ENCODE assay signal across 21 cellular contexts in the genomic region with DNA sequence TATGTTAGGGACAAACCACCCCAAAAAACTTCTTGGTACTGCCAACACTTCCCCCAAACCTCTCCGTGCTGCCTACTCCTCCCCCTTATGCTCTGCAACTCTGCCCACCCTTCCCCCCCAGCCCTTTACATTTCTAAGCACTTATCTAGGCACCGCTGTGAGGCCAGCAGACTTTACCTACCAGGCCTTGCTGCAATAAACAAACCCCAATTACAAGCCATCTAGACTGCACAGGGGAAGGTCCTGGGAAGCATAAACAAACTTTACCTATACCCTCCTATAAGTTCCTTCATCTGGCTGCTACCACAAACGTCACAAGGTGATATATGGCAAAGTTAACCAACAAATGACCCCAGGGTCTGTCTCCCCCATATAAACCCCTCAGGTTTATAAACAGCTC.
A peak's percentile ranks its signal among the peaks of the same experiment; 100 is the strongest.
DNase-seq lines count a peak whose midpoint lies in the region; ATAC-seq and TF ChIP-seq lines count a peak whose summit lies in the region.
"Had no signal": no experiment of that assay in that cellular context is flagged by ENCODE, and none has a peak within 500 bp of the region (broad histone marks: within the 10 kb centered on the region; RNA-seq: fewer than 3 reads in every experiment).

No MANE protein-coding gene starts in this region.

- H3K9me3 Mint-ChIP-seq in activated CD8-positive, alpha-beta T cell treated with anti-CD3 and anti-CD28 coated beads, Interleukin-2, amount 10 ng/mL, durations not matched to agents 7 days and 5 days (ENCODE audit: insufficient read depth): no peaks in the 10 kb centered on the region

- peak overlapping the region; percentile 3 for H3K4me3 ChIP-seq in NT2/D1 (ENCODE audit: insufficient read length, low read depth)
- H3K4me3 ChIP-seq in iPS DF 6.9 (ENCODE audit: low read length): no peak overlapping the region; the same call in 1 of the 2 replicates
- no peak overlapping the region for H3K4me3 ChIP-seq in mucosa of descending colon

- no CpG with 5 or more reads among the region's 3 CpGs for WGBS in iPS DF 6.9 (ENCODE audit: insufficient coverage, insufficient read length)

- H3K4me1 Mint-ChIP-seq in activated CD8-positive, alpha-beta T cell treated with anti-CD3 and anti-CD28 coated beads, Interleukin-2, amount 10 ng/mL, durations not matched to agents 7 days and 5 days (ENCODE audit: low read depth): no peaks in the 10 kb centered on the region

- peak overlapping the region; percentile 88 for H3K27ac ChIP-seq in iPS DF 6.9 (ENCODE audit: low read length)
- H3K27ac ChIP-seq: HL-60 had no signal

- intact Hi-C loops in mucosa of descending colon (cut with DNase I, micrococcal nuclease): no loop called here

- no peaks in the 10 kb centered on the region for H3K9me3 ChIP-seq in ES-I3 (ENCODE audit: control insufficient read depth, insufficient read depth, low read length)
- H3K9me3 ChIP-seq in NT2/D1 (ENCODE audit: insufficient read depth, low read length): no peaks in the 10 kb centered on the region
- H3K9me3 ChIP-seq in iPS DF 6.9 (ENCODE audit: control insufficient read depth, insufficient read depth, low read length): no peaks in the 10 kb centered on the region
- H3K9me3 ChIP-seq in mucosa of descending colon: no peaks in the 10 kb centered on the region

- no peaks in the 10 kb centered on the region for H3K36me3 Mint-ChIP-seq in activated CD8-positive, alpha-beta T cell treated with anti-CD3 and anti-CD28 coated beads, Interleukin-2, amount 10 ng/mL, durations not matched to agents 7 days and 5 days (ENCODE audit: low read depth)

- H3K36me3 ChIP-seq in ES-I3 (ENCODE audit: insufficient read depth, low read length): peaks cover 8% of the 10 kb centered on the region; the same call in 1 of the 2 replicates
- H3K36me3 ChIP-seq in NT2/D1 (ENCODE audit: insufficient read depth, insufficient read length, low read length): peaks cover 8% of the 10 kb centered on the region
- no peaks in the 10 kb centered on the region; the same call in 1 of the 2 replicates for H3K36me3 ChIP-seq in iPS DF 6.9 (ENCODE audit: control insufficient read depth, insufficient read depth, low read length)
- H3K36me3 ChIP-seq in mucosa of descending colon (ENCODE audit: low read depth): no peaks in the 10 kb centered on the region

- POLR2A ChIA-PET in activated CD8-positive, alpha-beta T cell treated with anti-CD3 and anti-CD28 coated beads, Interleukin-2, amount 10 ng/mL, durations not matched to agents 7 days and 5 days (lab: Charles Lee): no interaction called here

- no peaks in the 10 kb centered on the region for H3K27me3 Mint-ChIP-seq in activated CD8-positive, alpha-beta T cell treated with anti-CD3 and anti-CD28 coated beads, Interleukin-2, amount 10 ng/mL, durations not matched to agents 7 days and 5 days (ENCODE audit: low read depth)

- H3K4me1 ChIP-seq in ES-I3 (ENCODE audit: insufficient read depth, low read length): peaks cover 42% of the 10 kb centered on the region
- H3K4me1 ChIP-seq in NT2/D1 (ENCODE audit: insufficient read depth, insufficient read length): peaks cover 5% of the 10 kb centered on the region
- peaks cover 6% of the 10 kb centered on the region for H3K4me1 ChIP-seq in iPS DF 6.9 (ENCODE audit: control insufficient read depth, insufficient read depth, low read length)
- no peaks in the 10 kb centered on the region for H3K4me1 ChIP-seq in mucosa of descending colon (ENCODE audit: low read depth)

- DNase-seq in NT2/D1 (ENCODE audit: low read depth, low spot score): peak; percentile 76
- peak; percentile 68 for DNase-seq in iPS DF 6.9 (ENCODE audit: low read depth, low spot score)
- DNase-seq in left kidney (ENCODE audit: low read depth, low spot score): peak; percentile 5
- DNase-seq in NCI-H2171 treated with DMSO at 0.1 percent for 48 hours (lab: John Stamatoyannopoulos, UW): no peak
- DNase-seq in activated CD8-positive, alpha-beta T cell treated with anti-CD3 and anti-CD28 coated beads, Interleukin-2, amount 10 ng/mL, durations not matched to agents 7 days and 5 days: no peak
- no peak for DNase-seq in mucosa of descending colon
- DNase-seq: 8988T; DND-41; GDM1; GOT3; MM.1S; NCI-H1092; NCI-H1436 treated with DMSO at 0.1 percent for 48 hours; NCI-H2029; NCI-H446 treated with DMSO at 0.1 percent for 48 hours; NCI-H69; NK-92 treated with Interleukin-12 subunit alpha and Interleukin-12 subunit beta, amount 100 ng/mL, for 24 hours; Right ventricle myocardium superior had no signal

- H3K27ac Mint-ChIP-seq in activated CD8-positive, alpha-beta T cell treated with anti-CD3 and anti-CD28 coated beads, Interleukin-2, amount 10 ng/mL, durations not matched to agents 7 days and 5 days: no peak overlapping the region

- ATAC-seq in activated CD8-positive, alpha-beta T cell treated with anti-CD3 and anti-CD28 coated beads, Interleukin-2, amount 10 ng/mL, durations not matched to agents 7 days and 5 days: no peak
- ATAC-seq in GM18873 (IDR thresholded peaks at IDR 0.05; ENCODE audit: low FRiP score, unreplicated experiment) (no peak), mucosa of descending colon (no peak)

- H3K27me3 ChIP-seq in NT2/D1 (ENCODE audit: insufficient read depth, insufficient read length) (no peaks in the 10 kb centered on the region), iPS DF 6.9 (ENCODE audit: control insufficient read depth, insufficient read depth, low read length) (no peaks in the 10 kb centered on the region)

- CTCF ChIA-PET in activated CD8-positive, alpha-beta T cell treated with anti-CD3 and anti-CD28 coated beads, Interleukin-2, amount 10 ng/mL, durations not matched to agents 7 days and 5 days (lab: Charles Lee): no interaction called here

- TF ChIP-seq CTCF in mucosa of descending colon (IDR thresholded peaks at IDR 0.05): no peak

- H3K9ac ChIP-seq in ES-I3 (ENCODE audit: low read depth, low read length) (peak overlapping the region; percentile 46), NT2/D1 (ENCODE audit: insufficient read length, low read depth) (peak overlapping the region; percentile 39)

- no peak overlapping the region for H3K4me3 Mint-ChIP-seq in activated CD8-positive, alpha-beta T cell treated with anti-CD3 and anti-CD28 coated beads, Interleukin-2, amount 10 ng/mL, durations not matched to agents 7 days and 5 days

Comparison
In these comparisons a context has a peak if more than half of its experiments do, and no peak if none do; other contexts are left out.
1. DNase-seq: peak in NT2/D1 (single experiment), iPS DF 6.9 (single experiment) and left kidney (single experiment); none in NCI-H2171 treated with DMSO at 0.1 percent for 48 hours (single experiment), activated CD8-positive, alpha-beta T cell treated with anti-CD3 and anti-CD28 coated beads, Interleukin-2, amount 10 ng/mL, durations not matched to agents 7 days and 5 days (single experiment) and mucosa of descending colon (0 of 3).